ENCODE assay signal across 13 cellular contexts in genomic region chr2:1656961-1657841, GRCh38.
DNase-seq lines count a peak whose midpoint lies in the region; ATAC-seq, FAIRE-seq and TF ChIP-seq lines count a peak whose summit lies in the region.
"Had no signal": no experiment of that assay in that cellular context is flagged by ENCODE, and none has a peak within 500 bp of the region (broad histone marks: within the 10 kb centered on the region; RNA-seq: fewer than 3 reads in every experiment).

No MANE protein-coding gene starts in this region.

- ATAC-seq in stimulated activated naive CD8-positive, alpha-beta T cell treated with anti-CD3 and anti-CD28 coated beads, Interleukin-15, amount 100 ng/mL, for 72 hours = peak; percentile 37
- no peak for ATAC-seq in stimulated activated naive CD8-positive, alpha-beta T cell treated with anti-CD3 and anti-CD28 coated beads, Interleukin-15, Interleukin-2, amounts not matched to agents 100 U/mL and 50 U/mL, for 24 hours
- peak; percentile 19 for ATAC-seq in mucosa of descending colon
- ATAC-seq: activated CD8-positive, alpha-beta memory T cell treated with anti-CD3 and anti-CD28 coated beads, Interleukin-2, amount 10 ng/mL, durations not matched to agents 7 days and 5 days; gastroesophageal sphincter had no signal

- H3K9ac ChIP-seq in kidney (ENCODE audit: low read length in 2 of 2) = no peak overlapping the region

- FAIRE-seq in kidney (lab: Jason Lieb, UNC) = no peak

- H3K27ac ChIP-seq in brain microvascular endothelial cell = no peak overlapping the region
- peak overlapping the region in 1 of 2 donors; percentile 44 for H3K27ac ChIP-seq in kidney (ENCODE audit: low read depth in 2 of 2, low read length in 2 of 2)

- H3K27ac Mint-ChIP-seq in stimulated activated naive CD8-positive, alpha-beta T cell treated with anti-CD3 and anti-CD28 coated beads, Interleukin-15, amount 100 ng/mL, for 72 hours = peak overlapping the region; percentile 40 to 45
- H3K27ac Mint-ChIP-seq: activated CD8-positive, alpha-beta memory T cell treated with anti-CD3 and anti-CD28 coated beads, Interleukin-2, amount 10 ng/mL, durations not matched to agents 7 days and 5 days had no signal

- no peaks in the 10 kb centered on the region for H3K9me3 Mint-ChIP-seq in stimulated activated naive CD8-positive, alpha-beta T cell treated with anti-CD3 and anti-CD28 coated beads, Interleukin-15, amount 100 ng/mL, for 72 hours

- TF ChIP-seq CTCF in brain microvascular endothelial cell (IDR thresholded peaks at IDR 0.05; ENCODE audit: low read depth, low read length, missing control alignments) (peak; percentile 4), mucosa of descending colon (IDR thresholded peaks at IDR 0.05) (no peak), kidney (IDR thresholded peaks at IDR 0.05; ENCODE audit: borderline replicate concordance, extremely low read depth, insufficient read depth) (no peak)

- H3K4me3 ChIP-seq in brain microvascular endothelial cell (ENCODE audit: low read depth, low read length) = no peak overlapping the region
- H3K4me3 ChIP-seq in mucosa of descending colon = no peak overlapping the region
- no peak overlapping the region for H3K4me3 ChIP-seq in kidney (ENCODE audit: low read length in 2 of 2)
- H3K4me3 ChIP-seq: gastroesophageal sphincter had no signal

- no peak overlapping the region for H3K4me3 Mint-ChIP-seq in stimulated activated naive CD8-positive, alpha-beta T cell treated with anti-CD3 and anti-CD28 coated beads, Interleukin-15, amount 100 ng/mL, for 72 hours
- H3K4me3 Mint-ChIP-seq: activated CD8-positive, alpha-beta memory T cell treated with anti-CD3 and anti-CD28 coated beads, Interleukin-2, amount 10 ng/mL, durations not matched to agents 7 days and 5 days had no signal

- no peaks in the 10 kb centered on the region for H3K4me1 ChIP-seq in mucosa of descending colon (ENCODE audit: low read depth)
- H3K4me1 ChIP-seq in kidney (ENCODE audit: control insufficient read depth in 1 of 2, insufficient read depth in 1 of 2, low read depth in 1 of 2, low read length in 2 of 2) = peaks cover 0 to 6% of the 10 kb centered on the region in 2 donors

- H3K36me3 ChIP-seq in brain microvascular endothelial cell (replicated peaks) = peaks cover 34% of the 10 kb centered on the region
- no peaks in the 10 kb centered on the region for H3K36me3 ChIP-seq in mucosa of descending colon (ENCODE audit: low read depth)
- peaks cover 0 to 9% of the 10 kb centered on the region in 2 donors for H3K36me3 ChIP-seq in kidney (ENCODE audit: control insufficient read depth in 1 of 2, insufficient read depth in 2 of 2, low read length in 2 of 2)

- H3K9me3 ChIP-seq in mucosa of descending colon = no peaks in the 10 kb centered on the region
- H3K9me3 ChIP-seq in kidney (ENCODE audit: control insufficient read depth in 1 of 2, low read length in 2 of 2) = no peaks in the 10 kb centered on the region
- H3K9me3 ChIP-seq: gastroesophageal sphincter had no signal

- intact Hi-C loops in mucosa of descending colon (cut with DNase I, micrococcal nuclease) (no loop called here), kidney (cut with DNase I) (no loop called here)

- no peak for DNase-seq in stimulated activated naive CD8-positive, alpha-beta T cell treated with anti-CD3 and anti-CD28 coated beads, Interleukin-15, amount 100 ng/mL, for 72 hours
- DNase-seq in stimulated activated naive CD8-positive, alpha-beta T cell treated with anti-CD3 and anti-CD28 coated beads, Interleukin-15, Interleukin-2, amounts not matched to agents 100 U/mL and 50 U/mL, for 24 hours = no peak
- no peak for DNase-seq in brain microvascular endothelial cell
- peak in 1 of 3 donors; percentile 32 for DNase-seq in mucosa of descending colon
- DNase-seq in NCI-H2107 treated with DMSO at 0.1 percent for 48 hours (lab: John Stamatoyannopoulos, UW; ENCODE audit: unreplicated experiment) = no peak
- DNase-seq in superior temporal gyrus (ENCODE audit: extremely low spot score) = no peak
- DNase-seq in GM19240 (ENCODE audit: insufficient read length, low spot score) = no peak
- no peak for DNase-seq in kidney
- DNase-seq: activated CD8-positive, alpha-beta memory T cell treated with anti-CD3 and anti-CD28 coated beads, Interleukin-2, amount 10 ng/mL, durations not matched to agents 7 days and 5 days; EL; nucleus accumbens; stimulated activated CD4-positive, alpha-beta T cell treated with anti-CD3 and anti-CD28 coated beads, Interleukin-15, amount 100 ng/mL, for 24 hours had no signal

- peaks cover 8% of the 10 kb centered on the region for H3K27me3 Mint-ChIP-seq in stimulated activated naive CD8-positive, alpha-beta T cell treated with anti-CD3 and anti-CD28 coated beads, Interleukin-15, amount 100 ng/mL, for 72 hours
- H3K27me3 Mint-ChIP-seq: activated CD8-positive, alpha-beta memory T cell treated with anti-CD3 and anti-CD28 coated beads, Interleukin-2, amount 10 ng/mL, durations not matched to agents 7 days and 5 days had no signal

- H3K4me1 Mint-ChIP-seq in stimulated activated naive CD8-positive, alpha-beta T cell treated with anti-CD3 and anti-CD28 coated beads, Interleukin-15, amount 100 ng/mL, for 72 hours = no peaks in the 10 kb centered on the region
- H3K4me1 Mint-ChIP-seq: activated CD8-positive, alpha-beta memory T cell treated with anti-CD3 and anti-CD28 coated beads, Interleukin-2, amount 10 ng/mL, durations not matched to agents 7 days and 5 days had no signal

- no peaks in the 10 kb centered on the region for H3K27me3 ChIP-seq in brain microvascular endothelial cell (replicated peaks)
- H3K27me3 ChIP-seq: gastroesophageal sphincter had no signal

- in situ Hi-C loops in brain microvascular endothelial cell (cut with HindIII; ENCODE audit: low pct_ligation_motif_present, low sequenced_read_pairs) = no loop called here
